ENCODE assay signal across 21 cellular contexts in genomic region chr9:36445800-36446361, GRCh38. TPM values are rescaled to one million over a fixed set of nuclear protein-coding genes. Genes with fewer than 3 reads are reported as not detected.
DNase-seq lines count a peak whose midpoint lies in the region; ATAC-seq, FAIRE-seq and TF ChIP-seq lines count a peak whose summit lies in the region.
"Had no signal": no experiment of that assay in that cellular context is flagged by ENCODE, and none has a peak within 500 bp of the region (broad histone marks: within the 10 kb centered on the region; RNA-seq: fewer than 3 reads in every experiment).

No MANE protein-coding gene starts in this region.

- TF ChIP-seq EP300 in HepG2 (IDR thresholded peaks at IDR 0.05; ENCODE audit: low read depth in 2 of 2, low read length in 2 of 2) (no peak), HepG2 (CRISPR knock-in tag; IDR thresholded peaks at IDR 0.05; ENCODE audit: borderline replicate concordance) (no peak)

- intact Hi-C loops in HepG2 (cut with micrococcal nuclease; ENCODE audit: unreplicated experiment) (no loop called here), vagina (cut with DNase I) (no loop called here)

- H3K9ac ChIP-seq in H9 (ENCODE audit: extremely low read depth, insufficient read length, low read length) (no peak overlapping the region), HepG2 (ENCODE audit: insufficient read depth, low read depth, low read length) (no peak overlapping the region), trophoblast cell (ENCODE audit: low read length) (no peak overlapping the region)

- H3K27me3 ChIP-seq in H9 (ENCODE audit: insufficient read depth, low read length) (no peaks in the 10 kb centered on the region), HepG2 (ENCODE audit: control insufficient read depth in 1 of 2, insufficient read depth in 2 of 2, low read length in 2 of 2) (no peaks in the 10 kb centered on the region), trophoblast cell (ENCODE audit: insufficient read depth, low read length) (no peaks in the 10 kb centered on the region), vagina (no peaks in the 10 kb centered on the region)
- H3K27me3 ChIP-seq: BE2C, SJSA1 had no signal

- in situ Hi-C loops in HepG2 (cut with HindIII; ENCODE audit: extremely low pct_ligation_motif_present, low pct_unique_long_range_greater_than_20kb): loop anchor here (5.0 kb wide), 1 partner anchor 39 kb away; no protein-coding TSS in a partner anchor

- H3K4me2 ChIP-seq in H9 (ENCODE audit: insufficient read depth, insufficient read length, low read length) (no peak overlapping the region), HepG2 (ENCODE audit: low read depth, low read length) (no peak overlapping the region), trophoblast cell (ENCODE audit: low read length) (no peak overlapping the region)

- no peak overlapping the region for H3K14ac ChIP-seq in H9 (ENCODE audit: insufficient read depth, low read length)
- H3K14ac ChIP-seq in trophoblast cell (ENCODE audit: low read length): no peak overlapping the region

- no peak overlapping the region for H3K18ac ChIP-seq in H9 (ENCODE audit: insufficient read length, low read depth, low read length)
- H3K18ac ChIP-seq in trophoblast cell (ENCODE audit: low read length): no peak overlapping the region

- no peak overlapping the region for H3K4me3 Mint-ChIP-seq in H9
- no peak overlapping the region for H3K4me3 Mint-ChIP-seq in central memory CD8-positive, alpha-beta T cell
- H3K4me3 Mint-ChIP-seq: CD4-positive, CD25-positive, alpha-beta regulatory T cell had no signal

- H3K4me1 Mint-ChIP-seq in H9: peaks cover 46 to 57% of the 10 kb centered on the region in 2 experiments
- H3K4me1 Mint-ChIP-seq in central memory CD8-positive, alpha-beta T cell: peaks cover 51% of the 10 kb centered on the region

- H3K4me3 ChIP-seq in HepG2 (replicated peaks in 1 of 3; ENCODE audit: insufficient read depth in 1 of 3, low read depth in 2 of 3, low read length in 3 of 3): no peak overlapping the region
- H3K4me3 ChIP-seq in trophoblast cell (ENCODE audit: low read depth, low read length): no peak overlapping the region
- no peak overlapping the region for H3K4me3 ChIP-seq in vagina
- H3K4me3 ChIP-seq: SJSA1 had no signal

- H3K36me3 ChIP-seq in HepG2 (replicated peaks in 1 of 2; ENCODE audit: control insufficient read depth in 1 of 2, insufficient read depth in 2 of 2, low read length in 2 of 2): no peaks in the 10 kb centered on the region
- no peaks in the 10 kb centered on the region for H3K36me3 ChIP-seq in trophoblast cell (ENCODE audit: control insufficient read depth in 1 of 2, insufficient read depth in 2 of 2, low read length in 2 of 2)
- no peaks in the 10 kb centered on the region for H3K36me3 ChIP-seq in vagina
- H3K36me3 ChIP-seq: BE2C, SJSA1 had no signal

- H2AFZ ChIP-seq in H9 (ENCODE audit: low read length) (no peak overlapping the region), HepG2 (ENCODE audit: low read length) (no peak overlapping the region), trophoblast cell (ENCODE audit: insufficient read depth, low read length, poor library complexity) (no peak overlapping the region)

- no peak overlapping the region for H4K5ac ChIP-seq in H9 (ENCODE audit: insufficient read length, low read depth, low read length)

- POLR2A ChIA-PET in HepG2 (lab: Yijun Ruan, JAX): no interaction called here

- FAIRE-seq in HepG2 (lab: Jason Lieb, UNC): no peak
- FAIRE-seq: A204.1, G401.6 had no signal

- H4K8ac ChIP-seq in H9 (replicated peaks; ENCODE audit: insufficient read length, low read depth, low read length) (no peak overlapping the region), trophoblast cell (ENCODE audit: low read depth, low read length) (no peak overlapping the region)

- no peak overlapping the region for H3K27ac ChIP-seq in H9 (ENCODE audit: insufficient read length, low read depth, low read length)
- H3K27ac ChIP-seq in HepG2 (ENCODE audit: extremely low read length, insufficient read depth, low read length): no peak overlapping the region
- no peak overlapping the region for H3K27ac ChIP-seq in trophoblast cell (ENCODE audit: low read depth, low read length)
- no peak overlapping the region for H3K27ac ChIP-seq in vagina
- H3K27ac ChIP-seq: SJSA1 had no signal

- H3K9me3 Mint-ChIP-seq in H9: no peaks in the 10 kb centered on the region; a peak in 1 of 5 replicates
- no peaks in the 10 kb centered on the region for H3K9me3 Mint-ChIP-seq in central memory CD8-positive, alpha-beta T cell
- H3K9me3 Mint-ChIP-seq: CD4-positive, CD25-positive, alpha-beta regulatory T cell had no signal

- H2BK15ac ChIP-seq in H9 (ENCODE audit: low read depth, low read length): no peak overlapping the region

- H4K91ac ChIP-seq in H9 (ENCODE audit: insufficient read length, low read depth, low read length) (no peak overlapping the region), trophoblast cell (ENCODE audit: low read depth, low read length) (no peak overlapping the region)

- H2AK5ac ChIP-seq in H9 (ENCODE audit: insufficient read length, low read length): no peak overlapping the region
- no peak overlapping the region for H2AK5ac ChIP-seq in trophoblast cell (ENCODE audit: low read length)

- H4K20me1 ChIP-seq in H9 (ENCODE audit: control insufficient read depth, insufficient read depth, insufficient read length) (no peaks in the 10 kb centered on the region), HepG2 (ENCODE audit: insufficient read depth, low read length) (no peaks in the 10 kb centered on the region)

- no peak overlapping the region for H2BK12ac ChIP-seq in H9 (ENCODE audit: insufficient read length, low read depth, low read length)
- H2BK12ac ChIP-seq in trophoblast cell (ENCODE audit: low read length): no peak overlapping the region

- TF ChIP-seq POLR2A in HepG2 (IDR thresholded peaks at IDR 0.05; ENCODE audit: insufficient read depth in 1 of 2, low read depth in 2 of 2, low read length in 2 of 2) (no peak), vagina (IDR thresholded peaks at IDR 0.05) (no peak)

- H2BK120ac ChIP-seq in H9 (ENCODE audit: low read depth, low read length, poor library complexity, severe bottlenecking) (no peak overlapping the region), trophoblast cell (ENCODE audit: insufficient read depth, low read length, poor library complexity) (no peak overlapping the region)

- peaks cover 13% of the 10 kb centered on the region for H3K79me1 ChIP-seq in H9 (ENCODE audit: insufficient read depth, low read depth, low read length, poor library complexity, severe bottlenecking)
- H3K79me1 ChIP-seq in trophoblast cell (ENCODE audit: low read length): peaks cover 2% of the 10 kb centered on the region

- H2BK5ac ChIP-seq in H9 (ENCODE audit: insufficient read length, low read length): no peak overlapping the region
- no peak overlapping the region for H2BK5ac ChIP-seq in trophoblast cell (ENCODE audit: low read depth, low read length, poor library complexity)

- H3K36me3 Mint-ChIP-seq in H9 (ENCODE audit: insufficient read depth in 1 of 3, low read depth in 3 of 3): peaks cover 0 to 2% (median 0%) of the 10 kb centered on the region in 3 experiments; a peak in 1 of 7 replicates
- peaks cover 2% of the 10 kb centered on the region for H3K36me3 Mint-ChIP-seq in central memory CD8-positive, alpha-beta T cell (ENCODE audit: insufficient read depth)

- H3K23ac ChIP-seq in H9 (ENCODE audit: insufficient read length, low read depth, low read length) (no peak overlapping the region), trophoblast cell (ENCODE audit: low read length) (no peak overlapping the region)

- H3K9me3 ChIP-seq in H9 (ENCODE audit: control insufficient read depth, low read depth, low read length): no peaks in the 10 kb centered on the region
- no peaks in the 10 kb centered on the region for H3K9me3 ChIP-seq in HepG2 (ENCODE audit: low read length)
- no peaks in the 10 kb centered on the region for H3K9me3 ChIP-seq in trophoblast cell (ENCODE audit: insufficient read depth, low read depth, low read length)
- H3K9me3 ChIP-seq in vagina: no peaks in the 10 kb centered on the region
- H3K9me3 ChIP-seq: BE2C, Caco-2, SJSA1 had no signal

- no peak overlapping the region for H3K56ac ChIP-seq in H9 (ENCODE audit: insufficient read length, low read depth, low read length)

- H3K79me2 ChIP-seq in H9 (ENCODE audit: insufficient read depth, low read length): peaks cover 18% of the 10 kb centered on the region; the same call in 1 of the 2 replicates
- H3K79me2 ChIP-seq in HepG2 (ENCODE audit: insufficient read depth, low read length): peaks cover 11% of the 10 kb centered on the region
- peaks cover 1% of the 10 kb centered on the region for H3K79me2 ChIP-seq in trophoblast cell (ENCODE audit: control insufficient read depth, insufficient read depth, low read length, poor library complexity)

- no peak overlapping the region for H2BK20ac ChIP-seq in H9 (ENCODE audit: low read depth, low read length, poor library complexity, severe bottlenecking)

- H3K4ac ChIP-seq in H9 (ENCODE audit: low read depth, low read length) (no peak overlapping the region), trophoblast cell (ENCODE audit: low read depth, low read length) (peak overlapping the region; percentile 75)

- H3K23me2 ChIP-seq in H9 (ENCODE audit: insufficient read length, low read depth, low read length, poor library complexity, severe bottlenecking): no peaks in the 10 kb centered on the region

- no TSS peak for BruUV-seq in HepG2 (replicated peaks; lab: Mats Ljungman, UMichigan)

- DNase-seq in H9 (no peak), HepG2 (ENCODE audit: low spot score) (no peak), trophoblast cell (peak in 1 of 2 donors; percentile 9), NOMO-1 treated with DMSO at 0.1 percent for 48 hours (lab: John Stamatoyannopoulos, UW; ENCODE audit: unreplicated experiment) (no peak), vagina (ENCODE audit: extremely low spot score in 2 of 2) (no peak)
- DNase-seq in central memory CD8-positive, alpha-beta T cell (ENCODE audit: low spot score in 2 of 2): no peak
- DNase-seq in stimulated activated naive CD8-positive, alpha-beta T cell treated with anti-CD3 and anti-CD28 coated beads, Interleukin-15, Interleukin-2, amounts not matched to agents 100 U/mL and 50 U/mL, for 24 hours: no peak
- DNase-seq: BE2C; Caco-2; CD4-positive, CD25-positive, alpha-beta regulatory T cell; KBM-7; NCI-H187; NCI-H2107; NCI-H2227 treated with DMSO at 0.1 percent for 48 hours; NCI-H510A treated with DMSO at 0.1 percent for 48 hours; NCI-H774 had no signal

- CTCF ChIA-PET in HepG2 (lab: Yijun Ruan, JAX; ENCODE audit: low intra/inter-chr PET ratio, low total read pairs): no interaction called here

- no peak for TF ChIP-seq RAD21 in HepG2 (CRISPR knock-in tag; IDR thresholded peaks at IDR 0.05)

- H4K12ac ChIP-seq in trophoblast cell (ENCODE audit: low read depth, low read length): no peak overlapping the region

- WGBS in H9 (ENCODE audit: extremely low coverage, insufficient read length, low lambda C conversion rate): no CpG with 5 or more reads among the region's 5 CpGs
- WGBS in HepG2 (ENCODE audit: low lambda C conversion rate): 90% methylated on average over 5 of the region's 5 CpGs
- WGBS in trophoblast cell (ENCODE audit: extremely low coverage, insufficient coverage, insufficient read length): no CpG with 5 or more reads among the region's 5 CpGs

- peaks cover 13% of the 10 kb centered on the region for H3K4me1 ChIP-seq in H9 (ENCODE audit: insufficient read depth, low read length)
- peaks cover 14% of the 10 kb centered on the region for H3K4me1 ChIP-seq in HepG2 (ENCODE audit: insufficient read depth, low read length)
- peaks cover 3% of the 10 kb centered on the region in 2 experiments for H3K4me1 ChIP-seq in trophoblast cell (ENCODE audit: control insufficient read depth in 1 of 2, insufficient read depth in 2 of 2, low read length in 2 of 2)
- H3K4me1 ChIP-seq in vagina: peaks cover 13% of the 10 kb centered on the region
- H3K4me1 ChIP-seq: BE2C, SJSA1 had no signal

- H3T11ph ChIP-seq in H9 (ENCODE audit: low read length): no peak overlapping the region

- TF ChIP-seq CTCF in H9 (conservative IDR thresholded peaks at IDR 0.05): no peak
- TF ChIP-seq CTCF in HepG2 (CRISPR knock-in tag; IDR thresholded peaks at IDR 0.05): no peak
- no peak for TF ChIP-seq CTCF in vagina (IDR thresholded peaks at IDR 0.05)

- peak overlapping the region; percentile 18 to 90 (median 26); a peak in 4 of 7 replicates for H3K27ac Mint-ChIP-seq in H9
- H3K27ac Mint-ChIP-seq in central memory CD8-positive, alpha-beta T cell (ENCODE audit: low read depth): peak overlapping the region; percentile 75

- no peak for ATAC-seq in central memory CD8-positive, alpha-beta T cell (replicated peaks; ENCODE audit: extremely low read depth, poor library complexity, severe bottlenecking)
- no peak for ATAC-seq in HepG2
- ATAC-seq in stimulated activated naive CD8-positive, alpha-beta T cell treated with anti-CD3 and anti-CD28 coated beads, Interleukin-15, Interleukin-2, amounts not matched to agents 100 U/mL and 50 U/mL, for 24 hours: no peak
- no peak for ATAC-seq in HG02852 (IDR thresholded peaks at IDR 0.05; ENCODE audit: unreplicated experiment)
- ATAC-seq: HCT116 had no signal

- no peaks in the 10 kb centered on the region for H3K27me3 Mint-ChIP-seq in H9 (ENCODE audit: low read depth)
- H3K27me3 Mint-ChIP-seq in central memory CD8-positive, alpha-beta T cell: no peaks in the 10 kb centered on the region
- H3K27me3 Mint-ChIP-seq: CD4-positive, CD25-positive, alpha-beta regulatory T cell had no signal

RNA-seq across cellular contexts. Expression of gene RNF38, which starts 45.8 kb away (rescaled TPM):
- total RNA-seq in H9 (2021) (58.8 and 60.2 TPM in 2 replicates), HepG2 (2016; rRNA removed; fragmentation: Illumina TruSeq; extraction: Trizol) (9.1 and 16.2 TPM in 2 replicates), vagina (22.8 TPM)
- total RNA-seq in HepG2 (2016; cell fraction: cytosol; rRNA removed; fragmentation: Illumina TruSeq; extraction: Trizol; ENCODE audit: low read depth): 6.7 and 7.6 TPM in 2 replicates
- 8.0 and 14.4 TPM in 2 replicates for total RNA-seq in HepG2 (2016; cell fraction: insoluble cytoplasmic fraction; rRNA removed; fragmentation: Illumina TruSeq; extraction: Trizol)
- 13.6 and 14.3 TPM in 2 replicates for total RNA-seq in HepG2 (2016; cell fraction: membrane; rRNA removed; fragmentation: Illumina TruSeq; extraction: Trizol)
- 10.3 and 11.7 TPM in 2 replicates for total RNA-seq in HepG2 (2016; cell fraction: nucleus; rRNA removed; fragmentation: Illumina TruSeq; extraction: Trizol)
- polyA plus RNA-seq in HepG2 (2011; rRNA removed): 24.8 and 32.1 TPM in 2 replicates
- polyA plus RNA-seq in HepG2 (2011; cell fraction: cytosol; rRNA removed): 18.3 and 19.4 TPM in 2 replicates
- 18.0 and 18.4 TPM in 2 replicates for polyA plus RNA-seq in HepG2 (2011; cell fraction: nucleus; rRNA removed)
- 13.1 and 14.4 TPM in 2 replicates for polyA plus RNA-seq in HepG2 (2012)
- polyA plus RNA-seq in HepG2 (2016; cell fraction: cytosol; fragmentation: Illumina TruSeq; extraction: Trizol; ENCODE audit: low read depth): 1.8 and 2.4 TPM in 2 replicates
- 18.8 and 19.6 TPM in 2 replicates for polyA plus RNA-seq in HepG2 (2016; cell fraction: insoluble cytoplasmic fraction; fragmentation: Illumina TruSeq; extraction: Trizol; ENCODE audit: low read depth)
- polyA plus RNA-seq in HepG2 (2016; cell fraction: membrane; fragmentation: Illumina TruSeq; extraction: Trizol; ENCODE audit: low read depth): 8.9 and 9.0 TPM in 2 replicates
- polyA plus RNA-seq in HepG2 (2016; cell fraction: nucleus; fragmentation: Illumina TruSeq; extraction: Trizol; ENCODE audit: insufficient read depth, low read depth): 14.3 and 15.2 TPM in 2 replicates
- 76.4 and 85.4 TPM in 2 replicates for polyA minus RNA-seq in HepG2 (2011; rRNA and poly(A)+ RNA removed; ENCODE audit: low replicate concordance)
- 15.9 and 21.4 TPM in 2 replicates for polyA minus RNA-seq in HepG2 (2011; cell fraction: cytosol; rRNA and poly(A)+ RNA removed)
- 24.9 and 25.5 TPM in 2 replicates for polyA minus RNA-seq in HepG2 (2011; cell fraction: nucleus; rRNA and poly(A)+ RNA removed)
- polyA plus RNA-seq in trophoblast cell (2013): 61.8 and 63.0 TPM in 2 replicates
